21 cellular contexts compared by ENCODE assay signal in the genomic region with DNA sequence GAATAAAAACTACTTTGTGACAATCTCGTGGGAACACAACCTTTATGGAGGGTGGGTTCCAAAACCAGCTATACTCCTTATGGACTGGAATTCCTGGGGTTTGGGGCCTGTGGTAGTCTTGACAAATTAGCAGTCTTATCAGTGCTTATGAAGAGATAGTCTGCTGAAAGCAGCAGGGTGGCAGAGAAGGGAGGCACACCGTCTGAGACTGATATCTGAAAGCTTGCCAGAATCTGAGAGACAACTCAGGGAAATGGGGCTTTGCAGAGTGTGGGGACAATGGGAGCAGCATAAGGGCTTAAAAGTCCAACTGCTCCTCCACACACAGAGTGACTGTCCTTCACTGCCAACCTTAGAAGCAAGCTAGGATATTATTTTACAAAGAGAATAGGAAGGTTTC.
DNase-seq lines count a peak whose midpoint lies in the region; ATAC-seq, FAIRE-seq and TF ChIP-seq lines count a peak whose summit lies in the region.
"Had no signal": no experiment of that assay in that cellular context is flagged by ENCODE, and none has a peak within 500 bp of the region (broad histone marks: within the 10 kb centered on the region; RNA-seq: fewer than 3 reads in every experiment).

No MANE protein-coding gene starts in this region.

- H3K4ac ChIP-seq in mesendoderm (ENCODE audit: low read depth, low read length): no peak overlapping the region

- no peak overlapping the region for H2BK5ac ChIP-seq in mesendoderm (ENCODE audit: low read length)

- H2AK5ac ChIP-seq in mesendoderm (ENCODE audit: low read length): no peak overlapping the region

- CTCF ChIA-PET in K562 (lab: Yijun Ruan, JAX; ENCODE audit: low intra/inter-chr PET ratio): no interaction called here

- no peaks in the 10 kb centered on the region for H3K9me1 ChIP-seq in K562 (ENCODE audit: control insufficient read depth, insufficient read depth, low read length)

- no peaks in the 10 kb centered on the region for H3K9me3 ChIP-seq in K562 (replicated peaks; ENCODE audit: control insufficient read depth, insufficient read depth, low read depth, low read length)
- H3K9me3 ChIP-seq in WERI-Rb-1 (ENCODE audit: severe bottlenecking): peaks cover 13% of the 10 kb centered on the region
- peaks cover 0 to 25% of the 10 kb centered on the region in 2 donors for H3K9me3 ChIP-seq in left lung
- H3K9me3 ChIP-seq: BE2C had no signal

- H3K4me1 ChIP-seq in K562 (replicated peaks in 1 of 2; ENCODE audit: control insufficient read depth in 2 of 2, insufficient read depth in 2 of 2, low read length in 2 of 2): peaks cover 0 to 4% of the 10 kb centered on the region in 2 experiments; a peak in 2 of 5 replicates
- H3K4me1 ChIP-seq in mesendoderm (ENCODE audit: control insufficient read depth, low read depth, low read length): no peaks in the 10 kb centered on the region
- H3K4me1 ChIP-seq in left lung: no peaks in the 10 kb centered on the region
- H3K4me1 ChIP-seq: BE2C had no signal

- H3K79me1 ChIP-seq in mesendoderm (ENCODE audit: low read length): peaks cover 2% of the 10 kb centered on the region

- H2BK15ac ChIP-seq in mesendoderm (replicated peaks; ENCODE audit: low read depth): no peak overlapping the region

- no peak for TF ChIP-seq EP300 in K562 (IDR thresholded peaks at IDR 0.05; ENCODE audit: low read length)

- H4K20me1 ChIP-seq in K562 (replicated peaks; ENCODE audit: control insufficient read depth, insufficient read depth, low read length): no peaks in the 10 kb centered on the region

- H3K79me2 ChIP-seq in K562 (ENCODE audit: control insufficient read depth, insufficient read depth, low read length): no peaks in the 10 kb centered on the region
- peaks cover 3% of the 10 kb centered on the region for H3K79me2 ChIP-seq in mesendoderm (ENCODE audit: control insufficient read depth, insufficient read depth, low read length)

- H2AFZ ChIP-seq in K562 (ENCODE audit: low read depth, low read length): no peak overlapping the region
- H2AFZ ChIP-seq: GM23248 had no signal

- WGBS in K562 (ENCODE audit: insufficient coverage, low coverage, missing lambda C conversion rate): 0% methylated on average over 1 of the region's 2 CpGs
- no CpG with 5 or more reads among the region's 2 CpGs for WGBS in mesendoderm (ENCODE audit: extremely low coverage, insufficient coverage, low lambda C conversion rate)

- TF ChIP-seq CTCF in K562 (IDR thresholded peaks at IDR 0.05 in 2 of 3, conservative IDR thresholded peaks at IDR 0.05 in 1 of 3; ENCODE audit: insufficient read depth in 2 of 3, low read depth in 1 of 3, low read length in 3 of 3): no peak
- no peak for TF ChIP-seq CTCF in WERI-Rb-1 (IDR thresholded peaks at IDR 0.05; ENCODE audit: low read depth, low read length)
- TF ChIP-seq CTCF in left lung (IDR thresholded peaks at IDR 0.05): no peak

- no peak overlapping the region for H4K5ac ChIP-seq in mesendoderm (ENCODE audit: low read length)

- no peak overlapping the region for H3K27ac ChIP-seq in K562 (ENCODE audit: extremely low read depth, low read depth, low read length)
- no peak overlapping the region for H3K27ac ChIP-seq in mesendoderm (ENCODE audit: low read depth, low read length)
- H3K27ac ChIP-seq in WERI-Rb-1: no peak overlapping the region
- H3K27ac ChIP-seq in left lung: no peak overlapping the region
- H3K27ac ChIP-seq: GM23248 had no signal

- H3K4me2 ChIP-seq in K562 (ENCODE audit: insufficient read depth, low read length): no peak overlapping the region
- H3K4me2 ChIP-seq in mesendoderm (ENCODE audit: low read length): no peak overlapping the region

- H2BK120ac ChIP-seq in mesendoderm (ENCODE audit: low read depth, low read length): no peak overlapping the region

- DNase-seq in HUDEP-2 (lab: John Stamatoyannopoulos, UW; ENCODE audit: unreplicated experiment in 76 of 76) (peak in 41 of 76 experiments; percentile 1 to 70 (median 24)), OCI-M1 (lab: John Stamatoyannopoulos, UW) (peak; percentile 53), K562 (ENCODE audit: extremely low read depth in 1 of 4, low spot score in 3 of 4) (peak in 2 of 4 experiments; percentile 4 to 25), mesendoderm (peak; percentile 87), WERI-Rb-1 (no peak), left lung (no peak)
- DNase-seq: ACHN; BE2C; C1 segment of cervical spinal cord; CD4-positive, CD25-positive, alpha-beta regulatory T cell; CD8-positive, alpha-beta memory T cell; COR-L47; DMS153; DMS79; GDM1; GM23248; H7; HFFc6 had no signal

- H3K9ac ChIP-seq in K562 (ENCODE audit: insufficient read depth in 1 of 2, low read depth in 2 of 2, low read length in 2 of 2) (no peak overlapping the region), mesendoderm (ENCODE audit: low read length) (no peak overlapping the region)
- H3K9ac ChIP-seq: GM23248 had no signal

- intact Hi-C loops in K562 (cut with micrococcal nuclease) (no loop called here), left lung (cut with DNase I) (no loop called here)

- H3K56ac ChIP-seq in mesendoderm (ENCODE audit: low read length): no peak overlapping the region

- in situ Hi-C loops in K562 (cut with MboI): no loop called here

- TF ChIP-seq RAD21 in K562 (CRISPR knock-in tag; conservative IDR thresholded peaks at IDR 0.05 in 1 of 2, IDR thresholded peaks at IDR 0.05 in 1 of 2): no peak

- TF ChIP-seq POLR2A in K562 (conservative IDR thresholded peaks at IDR 0.05): no peak

- H3K4me3 ChIP-seq in K562 (no peak overlapping the region), mesendoderm (ENCODE audit: low read length) (no peak overlapping the region), WERI-Rb-1 (ENCODE audit: low read depth, low read length) (no peak overlapping the region), left lung (no peak overlapping the region)
- H3K4me3 ChIP-seq: GM23248 had no signal

- H3K36me3 ChIP-seq in K562 (ENCODE audit: control insufficient read depth, insufficient read depth, low read length): no peaks in the 10 kb centered on the region
- H3K36me3 ChIP-seq in mesendoderm (ENCODE audit: control insufficient read depth, insufficient read depth, low read length): no peaks in the 10 kb centered on the region
- no peaks in the 10 kb centered on the region; the same call in 1 of the 2 replicates for H3K36me3 ChIP-seq in WERI-Rb-1
- H3K36me3 ChIP-seq in left lung: peaks cover 0 to 17% of the 10 kb centered on the region in 2 donors

- H3K27me3 ChIP-seq in K562 (ENCODE audit: control insufficient read depth in 2 of 2, insufficient read depth in 2 of 2, low read length in 2 of 2): no peaks in the 10 kb centered on the region
- no peaks in the 10 kb centered on the region for H3K27me3 ChIP-seq in mesendoderm (ENCODE audit: insufficient read depth, low read length, poor library complexity)
- no peaks in the 10 kb centered on the region for H3K27me3 ChIP-seq in WERI-Rb-1 (ENCODE audit: insufficient read depth, low read depth, severe bottlenecking)
- no peaks in the 10 kb centered on the region for H3K27me3 ChIP-seq in left lung
- H3K27me3 ChIP-seq: BE2C had no signal

- ATAC-seq in K562 (peak; percentile 84), left lung (no peak), HG03045 (IDR thresholded peaks at IDR 0.05; ENCODE audit: unreplicated experiment) (no peak)
- ATAC-seq: HCT116 had no signal

- H4K8ac ChIP-seq in mesendoderm (ENCODE audit: low read depth, low read length): no peak overlapping the region

- BruUV-seq in K562 (replicated peaks; lab: Mats Ljungman, UMichigan): no TSS peak

- FAIRE-seq in K562 (lab: Jason Lieb, UNC): no peak
- FAIRE-seq: A204.1 had no signal

- H3K23ac ChIP-seq in mesendoderm (ENCODE audit: low read length): no peak overlapping the region

- H3K18ac ChIP-seq in mesendoderm (ENCODE audit: low read length): no peak overlapping the region

- POLR2A ChIA-PET in K562 (lab: Yijun Ruan, JAX): no interaction called here

TF ChIP-seq in K562, 482 proteins besides CTCF, POLR2A, EP300 and RAD21:
- TF ChIP-seq, protein P1, sequence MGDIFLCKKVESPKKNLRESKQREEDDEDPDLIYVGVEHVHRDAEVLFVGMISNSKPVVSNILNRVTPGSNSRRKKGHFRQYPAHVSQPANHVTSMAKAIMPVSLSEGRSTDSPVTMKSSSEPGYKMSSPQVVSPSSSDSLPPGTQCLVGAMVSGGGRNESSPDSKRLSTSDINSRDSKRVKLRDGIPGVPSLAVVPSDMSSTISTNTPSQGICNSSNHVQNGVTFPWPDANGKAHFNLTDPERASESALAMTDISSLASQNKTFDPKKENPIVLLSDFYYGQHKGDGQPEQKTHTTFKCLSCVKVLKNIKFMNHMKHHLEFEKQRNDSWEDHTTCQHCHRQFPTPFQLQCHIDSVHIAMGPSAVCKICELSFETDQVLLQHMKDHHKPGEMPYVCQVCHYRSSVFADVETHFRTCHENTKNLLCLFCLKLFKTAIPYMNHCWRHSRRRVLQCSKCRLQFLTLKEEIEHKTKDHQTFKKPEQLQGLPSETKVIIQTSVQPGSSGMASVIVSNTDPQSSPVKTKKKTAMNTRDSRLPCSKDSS (IDR thresholded peaks at IDR 0.05; ENCODE audit: low read depth, partially characterized antibody): no peak
- peak; percentile 3 for TF ChIP-seq MEIS2 (IDR thresholded peaks at IDR 0.05; ENCODE audit: partially characterized antibody)
- no peak for TF ChIP-seq NFE2 (IDR thresholded peaks at IDR 0.05; ENCODE audit: low read depth)
- TF ChIP-seq SRF (CRISPR knock-in tag; IDR thresholded peaks at IDR 0.05): peak in 1 of 2 experiments; percentile 46; a peak in 1 of 4 replicates
- TF ChIP-seq ZSCAN29 (IDR thresholded peaks at IDR 0.05): no peak

Comparison
In these comparisons a context has a peak if more than half of its experiments do, and no peak if none do; other contexts are left out.
1. DNase-seq: peak in HUDEP-2 (41 of 76), OCI-M1 (single experiment) and mesendoderm (single experiment); none in WERI-Rb-1 (single experiment) and left lung (0 of 2).